In genomic region chr5:79349047-79349446, GRCh38 we compare ENCODE assay signal across 2 cellular contexts.
A peak's percentile ranks its signal among the peaks of the same experiment; 100 is the strongest.
TF ChIP-seq lines count a peak whose summit lies in the region.

No MANE protein-coding gene starts in this region.

TF ChIP-seq in IMR-90, 13 proteins besides CTCF, POLR2A, EP300 and RAD21:
- no peak for TF ChIP-seq CHD1 (IDR thresholded peaks at IDR 0.05; ENCODE audit: low read depth, low read length)
- TF ChIP-seq RFX5 (IDR thresholded peaks at IDR 0.05; ENCODE audit: low read depth, low read length) = no peak
- TF ChIP-seq MAFK (IDR thresholded peaks at IDR 0.05; ENCODE audit: low read depth, low read length) = no peak
- no peak for TF ChIP-seq NFE2L2 (IDR thresholded peaks at IDR 0.05; ENCODE audit: low read depth, low read length)
- TF ChIP-seq ELK1 (IDR thresholded peaks at IDR 0.05; ENCODE audit: borderline replicate concordance, low read depth, low read length) = no peak
- TF ChIP-seq CEBPB (IDR thresholded peaks at IDR 0.05; ENCODE audit: low read depth, low read length) = no peak
- no peak for TF ChIP-seq BHLHE40 (IDR thresholded peaks at IDR 0.05; ENCODE audit: low read depth, low read length)
- TF ChIP-seq FOS (IDR thresholded peaks at IDR 0.05; ENCODE audit: low read depth, low read length) = no peak
- no peak for TF ChIP-seq MXI1 (IDR thresholded peaks at IDR 0.05; ENCODE audit: borderline replicate concordance, low read depth, low read length)
TF ChIP-seq in IMR-90: peak in this region for 0.

TF ChIP-seq in K562, 482 proteins besides CTCF, POLR2A, EP300 and RAD21:
- TF ChIP-seq NR0B1 (IDR thresholded peaks at IDR 0.05; ENCODE audit: partially characterized antibody) (no peak), USF2 (CRISPR knock-in tag; IDR thresholded peaks at IDR 0.05) (0 out of 2 replicates have a peak, but pooled peaks have one; percentile 15), GABPA (tag; conservative IDR thresholded peaks at IDR 0.05; ENCODE audit: low read depth) (no peak), BDP1 (IDR thresholded peaks at IDR 0.05; ENCODE audit: insufficient read depth, insufficient read length) (no peak), RNF2 (IDR thresholded peaks at IDR 0.05) (no peak), CXXC5 (CRISPR knock-in tag; IDR thresholded peaks at IDR 0.05) (no peak), ZNF316 (IDR thresholded peaks at IDR 0.05) (no peak)
